In genomic region chr3:63351159-63352007, GRCh38 we compare ENCODE assay signal across 8 cellular contexts.
DNase-seq lines count a peak whose midpoint lies in the region; ATAC-seq, FAIRE-seq and TF ChIP-seq lines count a peak whose summit lies in the region.

No MANE protein-coding gene starts in this region.

- no peaks in the 10 kb centered on the region for H3K36me3 ChIP-seq in OCI-LY3 (replicated peaks; ENCODE audit: low read depth, low read length)
- no peaks in the 10 kb centered on the region for H3K36me3 ChIP-seq in endothelial cell of umbilical vein (ENCODE audit: control insufficient read depth in 2 of 2, extremely low read depth in 1 of 2, insufficient read depth in 2 of 2, low read length in 2 of 2)
- no peaks in the 10 kb centered on the region for H3K36me3 ChIP-seq in mucosa of rectum (ENCODE audit: control insufficient read depth in 2 of 2, insufficient read depth in 2 of 2, low read length in 2 of 2)

- TF ChIP-seq CTCF in Calu3 (IDR thresholded peaks at IDR 0.05; ENCODE audit: unreplicated experiment) (peak; percentile 24), OCI-LY3 (IDR thresholded peaks at IDR 0.05; ENCODE audit: low read depth, low read length) (peak; percentile 91), endothelial cell of umbilical vein (IDR thresholded peaks at IDR 0.05; ENCODE audit: extremely low read depth in 1 of 2, insufficient read depth in 1 of 2, low read depth in 1 of 2, low read length in 2 of 2) (peak; percentile 59 to 72)

- POLR2A ChIA-PET in endothelial cell of umbilical vein (lab: Charles Lee) = no interaction called here

- peaks cover 9% of the 10 kb centered on the region for H3K4me1 Mint-ChIP-seq in Calu3 (ENCODE audit: low read depth, unreplicated experiment)

- H3K9ac ChIP-seq in OCI-LY3 (ENCODE audit: low read length) (no peak overlapping the region), endothelial cell of umbilical vein (replicated peaks; ENCODE audit: extremely low read depth, insufficient read depth, low read length) (no peak overlapping the region), mucosa of rectum (ENCODE audit: low read depth in 1 of 2, low read length in 2 of 2) (no peak overlapping the region)

- H3K4me3 Mint-ChIP-seq in Calu3 (ENCODE audit: low read depth, unreplicated experiment) = no peak overlapping the region

- H3K27me3 Mint-ChIP-seq in Calu3 (ENCODE audit: unreplicated experiment) = peaks cover 16% of the 10 kb centered on the region

- H3K9me3 Mint-ChIP-seq in Calu3 (ENCODE audit: low read depth, unreplicated experiment) = no peaks in the 10 kb centered on the region

- intact Hi-C loops in Calu3 (cut with micrococcal nuclease; ENCODE audit: unreplicated experiment) (loop anchor here (1.0 to 5.0 kb wide), 5 partner anchors 214 to 641 kb away; no protein-coding TSS in a partner anchor), endothelial cell of umbilical vein (cut with micrococcal nuclease) (loop anchor here (1.0 to 5.0 kb wide), 3 partner anchors 467 to 1131 kb away; no protein-coding TSS in a partner anchor)

- no peak overlapping the region for H3K27ac Mint-ChIP-seq in Calu3 (ENCODE audit: unreplicated experiment)

- no peak for TF ChIP-seq POLR2A in endothelial cell of umbilical vein (IDR thresholded peaks at IDR 0.05; ENCODE audit: low read depth, low read length)

- H3K27ac ChIP-seq in OCI-LY3 (ENCODE audit: low read length) = no peak overlapping the region
- no peak overlapping the region for H3K27ac ChIP-seq in endothelial cell of umbilical vein (ENCODE audit: insufficient read depth, low read depth, low read length)
- H3K27ac ChIP-seq in mucosa of rectum (ENCODE audit: low read depth in 2 of 2, low read length in 2 of 2) = peak overlapping the region; percentile 60 to 63

- H3K36me3 Mint-ChIP-seq in Calu3 (ENCODE audit: insufficient read depth, unreplicated experiment) = no peaks in the 10 kb centered on the region

- CTCF ChIA-PET in Calu3 (lab: Charles Lee) = interaction anchor here (0.6 to 1.1 kb wide), 5 partner anchors 76 to 467 kb away, joined by 3 to 17 read pairs (median 3); partner anchors contain the start of gene C3orf49
- CTCF ChIA-PET in endothelial cell of umbilical vein (lab: Charles Lee) = interaction anchor here (0.5 to 5.0 kb wide), 15 partner anchors 7 to 1135 kb away, joined by 3 to 153 read pairs (median 5); partner anchors contain the start of gene C3orf49

- H3K9me1 ChIP-seq in endothelial cell of umbilical vein (replicated peaks; ENCODE audit: control insufficient read depth, extremely low read depth, insufficient read depth, low read length) = no peaks in the 10 kb centered on the region

- H3K9me3 ChIP-seq in OCI-LY3 (ENCODE audit: insufficient read depth, low read length) (no peaks in the 10 kb centered on the region), endothelial cell of umbilical vein (replicated peaks; ENCODE audit: control insufficient read depth, insufficient read depth, low read length) (no peaks in the 10 kb centered on the region), mucosa of rectum (ENCODE audit: control insufficient read depth in 2 of 2, low read length in 2 of 2) (no peaks in the 10 kb centered on the region)

- H2AFZ ChIP-seq in OCI-LY3 (ENCODE audit: low read depth, low read length) (no peak overlapping the region), endothelial cell of umbilical vein (ENCODE audit: low read depth, low read length) (no peak overlapping the region)

- H3K4me3 ChIP-seq in OCI-LY3 (ENCODE audit: low read length) = no peak overlapping the region
- no peak overlapping the region for H3K4me3 ChIP-seq in endothelial cell of umbilical vein (replicated peaks in 1 of 3; ENCODE audit: insufficient read depth in 1 of 3, low read depth in 1 of 3, low read length in 3 of 3)
- peak overlapping the region; percentile 31 to 34 for H3K4me3 ChIP-seq in mucosa of rectum (ENCODE audit: low read length in 2 of 2)

- H3K4me1 ChIP-seq in OCI-LY3 (ENCODE audit: low read length) (no peaks in the 10 kb centered on the region), endothelial cell of umbilical vein (ENCODE audit: control insufficient read depth, extremely low read depth, insufficient read depth, low read length) (no peaks in the 10 kb centered on the region), mucosa of rectum (ENCODE audit: control insufficient read depth in 2 of 2, insufficient read depth in 2 of 2, low read length in 2 of 2) (peaks cover 7 to 21% of the 10 kb centered on the region in 2 donors)

- no peaks in the 10 kb centered on the region for H4K20me1 ChIP-seq in OCI-LY3 (ENCODE audit: insufficient read depth, low read length)
- no peaks in the 10 kb centered on the region for H4K20me1 ChIP-seq in endothelial cell of umbilical vein (replicated peaks; ENCODE audit: control insufficient read depth, extremely low read depth, insufficient read depth, low read length)

- BruUV-seq in Calu3 (replicated peaks; lab: Mats Ljungman, UMichigan) (no TSS peak), endothelial cell of umbilical vein (replicated peaks; lab: Mats Ljungman, UMichigan) (no TSS peak)

- ATAC-seq in GM19023 (IDR thresholded peaks at IDR 0.05; ENCODE audit: unreplicated experiment) (peak; percentile 69), HG03460 (IDR thresholded peaks at IDR 0.05; ENCODE audit: unreplicated experiment) (peak; percentile 87)

- no peak overlapping the region for H3K4me2 ChIP-seq in OCI-LY3 (ENCODE audit: low read length)
- no peak overlapping the region for H3K4me2 ChIP-seq in endothelial cell of umbilical vein (ENCODE audit: insufficient read depth, low read length)

- peak; percentile 10 for DNase-seq in Calu3
- peak; percentile 55 for DNase-seq in endothelial cell of umbilical vein (ENCODE audit: low read depth, low spot score)
- no peak for DNase-seq in activated gamma-delta T cell treated with Interleukin-2 at 50 U/mL for 16 hours
- no peak for DNase-seq in COR-L47 (lab: John Stamatoyannopoulos, UW)

- peak; percentile 68 for FAIRE-seq in endothelial cell of umbilical vein (lab: Jason Lieb, UNC)

- H3K79me2 ChIP-seq in OCI-LY3 (ENCODE audit: low read length) (no peaks in the 10 kb centered on the region), endothelial cell of umbilical vein (ENCODE audit: control insufficient read depth, insufficient read depth, low read length) (no peaks in the 10 kb centered on the region)

- H3K27me3 ChIP-seq in OCI-LY3 (ENCODE audit: low read depth, low read length) (peaks cover 22% of the 10 kb centered on the region), endothelial cell of umbilical vein (ENCODE audit: control insufficient read depth in 2 of 2, insufficient read depth in 2 of 2, low read length in 2 of 2) (peaks cover 0 to 3% of the 10 kb centered on the region in 2 experiments), mucosa of rectum (ENCODE audit: control insufficient read depth in 2 of 2, insufficient read depth in 2 of 2, low read length in 2 of 2) (no peaks in the 10 kb centered on the region)

- dilution Hi-C loops in endothelial cell of umbilical vein (cut with MboI; ENCODE audit: extremely low pct_ligation_motif_present, low sequenced_read_pairs) = no loop called here

TF ChIP-seq in endothelial cell of umbilical vein, 7 proteins besides CTCF, POLR2A, EP300 and RAD21:
- TF ChIP-seq FOS (IDR thresholded peaks at IDR 0.05; ENCODE audit: borderline replicate concordance, insufficient read depth, low read length) (no peak), EZH2 (IDR thresholded peaks at IDR 0.05; ENCODE audit: borderline replicate concordance, low read depth, low read length, severe bottlenecking) (no peak), POLR2AphosphoS5 (IDR thresholded peaks at IDR 0.05; ENCODE audit: insufficient read depth, low read depth, low read length) (no peak), GATA2 (IDR thresholded peaks at IDR 0.05; ENCODE audit: insufficient read depth, insufficient read length, low read depth, low read length) (no peak), MYC (IDR thresholded peaks at IDR 0.05; ENCODE audit: low read depth, low read length) (no peak), JUN (IDR thresholded peaks at IDR 0.05; ENCODE audit: borderline replicate concordance, insufficient read depth, insufficient read length, low read depth) (no peak), MAX (IDR thresholded peaks at IDR 0.05; ENCODE audit: insufficient read depth, insufficient read length) (no peak)

Comparison
In these comparisons a context has a peak if more than half of its experiments do, and no peak if none do; other contexts are left out.
1. DNase-seq: peak in Calu3 (single experiment) and endothelial cell of umbilical vein (single experiment); none in activated gamma-delta T cell treated with Interleukin-2 at 50 U/mL for 16 hours (single experiment) and COR-L47 (single experiment).
2. CTCF ChIP-seq: peak in every context shown above with its lines; median percentile 91 in OCI-LY3; 66 in endothelial cell of umbilical vein; 24 in Calu3.
3. H3K27ac ChIP-seq: peak in mucosa of rectum (2 of 2); none in OCI-LY3 (single experiment) and endothelial cell of umbilical vein (single experiment).
4. H3K4me3 ChIP-seq: peak in mucosa of rectum (2 of 2); none in OCI-LY3 (single experiment) and endothelial cell of umbilical vein (0 of 3).